10 cellular contexts compared by ENCODE assay signal in the genomic region with DNA sequence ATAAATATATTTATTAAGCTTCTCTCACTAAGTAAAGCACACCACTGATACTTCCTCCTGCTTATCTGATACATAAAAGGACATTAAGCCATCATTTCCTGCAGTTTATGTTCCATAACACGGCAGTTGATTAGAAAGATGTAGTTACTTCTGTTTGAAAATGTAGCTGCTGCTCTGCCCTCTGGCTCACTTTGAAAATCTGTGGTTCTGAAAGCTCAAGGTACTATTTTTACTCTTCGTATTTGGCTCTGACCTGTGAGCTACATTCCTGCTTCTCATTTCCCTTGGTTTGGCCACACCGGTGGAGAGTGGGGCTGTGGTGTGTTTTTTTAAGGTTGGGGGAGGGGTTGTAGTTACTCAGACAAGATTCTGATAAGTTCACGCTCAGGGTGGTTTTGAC. TPM values are rescaled to one million over a fixed set of nuclear protein-coding genes. Genes with fewer than 3 reads are reported as not detected.
A peak's percentile ranks its signal among the peaks of the same experiment; 100 is the strongest.
DNase-seq lines count a peak whose midpoint lies in the region; ATAC-seq and TF ChIP-seq lines count a peak whose summit lies in the region.
"Had no signal": no experiment of that assay in that cellular context is flagged by ENCODE, and none has a peak within 500 bp of the region (broad histone marks: within the 10 kb centered on the region; RNA-seq: fewer than 3 reads in every experiment).

No MANE protein-coding gene starts in this region.

- DNase-seq in brain microvascular endothelial cell: peak; percentile 5
- DNase-seq in HK-2 (ENCODE audit: unreplicated experiment): no peak
- DNase-seq in type B pancreatic cell (ENCODE audit: extremely low spot score, unreplicated experiment): no peak
- no peak for DNase-seq in NCI-H82 treated with DMSO at 0.1 percent for 48 hours (lab: John Stamatoyannopoulos, UW; ENCODE audit: unreplicated experiment)
- DNase-seq: kidney, NCI-H2081 treated with DMSO at 0.1 percent for 48 hours had no signal

- TF ChIP-seq EP300 in gastroesophageal sphincter (IDR thresholded peaks at IDR 0.05): no peak

- no peaks in the 10 kb centered on the region for H4K20me1 ChIP-seq in BLaER1

- H3K27ac ChIP-seq in BLaER1: peak overlapping the region; percentile 32
- H3K27ac ChIP-seq in brain microvascular endothelial cell: no peak overlapping the region
- peak overlapping the region in 1 of 4 donors; percentile 39 for H3K27ac ChIP-seq in gastroesophageal sphincter

- no peaks in the 10 kb centered on the region for H3K9me3 ChIP-seq in BLaER1
- no peaks in the 10 kb centered on the region for H3K9me3 ChIP-seq in gastroesophageal sphincter

- in situ Hi-C loops in brain microvascular endothelial cell (cut with HindIII; ENCODE audit: low pct_ligation_motif_present, low sequenced_read_pairs): loop anchor here (25.0 kb wide), 1 partner anchor 92 kb away; no protein-coding TSS in a partner anchor

- H3K36me3 ChIP-seq in BLaER1: no peaks in the 10 kb centered on the region
- H3K36me3 ChIP-seq in brain microvascular endothelial cell (replicated peaks): no peaks in the 10 kb centered on the region
- no peaks in the 10 kb centered on the region for H3K36me3 ChIP-seq in gastroesophageal sphincter

- no peaks in the 10 kb centered on the region for H3K36me3 Mint-ChIP-seq in type B pancreatic cell

- WGBS in gastroesophageal sphincter (ENCODE audit: low coverage in 1 of 2), 2 donors: 21 to 25% methylated on average over 4 of the region's 4 CpGs

- ATAC-seq in GM19324 (IDR thresholded peaks at IDR 0.05; ENCODE audit: low FRiP score, unreplicated experiment) (peak; percentile 93), HG03103 (IDR thresholded peaks at IDR 0.05; ENCODE audit: low read depth, unreplicated experiment) (peak; percentile 97), gastroesophageal sphincter (no peak)

- H3K27me3 Mint-ChIP-seq in type B pancreatic cell: no peaks in the 10 kb centered on the region

- no peaks in the 10 kb centered on the region for H3K4me1 Mint-ChIP-seq in type B pancreatic cell (ENCODE audit: unreplicated experiment)

- H3K9me3 Mint-ChIP-seq in type B pancreatic cell: no peaks in the 10 kb centered on the region

- TF ChIP-seq CTCF in brain microvascular endothelial cell (IDR thresholded peaks at IDR 0.05; ENCODE audit: low read depth, low read length, missing control alignments) (no peak), type B pancreatic cell (conservative IDR thresholded peaks at IDR 0.05) (no peak), gastroesophageal sphincter (IDR thresholded peaks at IDR 0.05) (no peak)

- no peak overlapping the region for H3K4me3 Mint-ChIP-seq in type B pancreatic cell

- H3K9ac ChIP-seq in BLaER1: no peak overlapping the region

- H3K4me1 ChIP-seq in BLaER1: peaks cover 16% of the 10 kb centered on the region
- peaks cover 0 to 10% (median 3%) of the 10 kb centered on the region in 3 donors for H3K4me1 ChIP-seq in gastroesophageal sphincter

- H3K27me3 ChIP-seq in BLaER1: no peaks in the 10 kb centered on the region
- H3K27me3 ChIP-seq in brain microvascular endothelial cell (replicated peaks): no peaks in the 10 kb centered on the region
- no peaks in the 10 kb centered on the region for H3K27me3 ChIP-seq in gastroesophageal sphincter

- no peak overlapping the region for H3K27ac Mint-ChIP-seq in type B pancreatic cell

- TF ChIP-seq POLR2A in gastroesophageal sphincter (IDR thresholded peaks at IDR 0.05): no peak

- H3K4me3 ChIP-seq in BLaER1 (no peak overlapping the region), brain microvascular endothelial cell (ENCODE audit: low read depth, low read length) (no peak overlapping the region), gastroesophageal sphincter (no peak overlapping the region)

- H3K4me2 ChIP-seq in BLaER1: peak overlapping the region; percentile 41

RNA-seq across cellular contexts. Expression of gene TTN, which starts 12.8 kb away (rescaled TPM):
- 4.2 and 5.6 TPM in 2 replicates for total RNA-seq in type B pancreatic cell (ENCODE audit: low replicate concordance)
- 10 to 100 TPM in 2 of 4 donors, 1 to 10 TPM in 2; 5.0 to 12.8 (median 8.3) TPM for total RNA-seq in gastroesophageal sphincter
